6 cellular contexts compared by ENCODE assay signal in genomic region chr14:103521438-103521961, GRCh38. TPM values are rescaled to one million over a fixed set of nuclear protein-coding genes. Genes with fewer than 3 reads are reported as not detected.
A peak's percentile ranks its signal among the peaks of the same experiment; 100 is the strongest.
DNase-seq lines count a peak whose midpoint lies in the region; ATAC-seq, FAIRE-seq and TF ChIP-seq lines count a peak whose summit lies in the region.

No MANE protein-coding gene starts in this region.

- POLR2A ChIA-PET in A673 (lab: Charles Lee; ENCODE audit: low non-redundant PET): no interaction called here

- H3K79me2 ChIP-seq in KMS-11 (ENCODE audit: insufficient read depth, low read depth): no peaks in the 10 kb centered on the region

- no peaks in the 10 kb centered on the region for H3K9me3 ChIP-seq in A673 (ENCODE audit: low read depth, low read length, poor library complexity, severe bottlenecking)
- H3K9me3 ChIP-seq in tibial artery: no peaks in the 10 kb centered on the region

- H3K4me2 ChIP-seq in KMS-11: peak overlapping the region; percentile 68; the same call in 1 of the 2 replicates

- no peak overlapping the region; the same call in 1 of the 2 replicates for H3K9ac ChIP-seq in KMS-11

- H3K27ac ChIP-seq in A673 (ENCODE audit: low read depth, low read length, poor library complexity, severe bottlenecking) (peak overlapping the region; percentile 70), KMS-11 (no peak overlapping the region), tibial artery (peak overlapping the region; percentile 84 to 90)

- peak overlapping the region; percentile 47; the same call in 1 of the 2 replicates for H2AFZ ChIP-seq in KMS-11 (ENCODE audit: low read depth)

- no peak for TF ChIP-seq POLR2A in GM12891 (IDR thresholded peaks at IDR 0.05; ENCODE audit: low read depth, low read length)

- DNase-seq in A673 (ENCODE audit: low spot score) (peak; percentile 51), left ventricle myocardium superior (no peak), tibial artery (no peak), GM12891 (ENCODE audit: insufficient read length, low spot score) (no peak)

- H3K27me3 ChIP-seq in A673 (replicated peaks; ENCODE audit: insufficient read depth, low read depth, low read length, poor library complexity) (no peaks in the 10 kb centered on the region), KMS-11 (ENCODE audit: insufficient read depth, low read depth) (no peaks in the 10 kb centered on the region), tibial artery (no peaks in the 10 kb centered on the region)

- CTCF ChIA-PET in A673 (lab: Charles Lee): interaction anchor here (0.5 to 0.8 kb wide), 4 partner anchors 19 to 193 kb away, joined by 3 to 4 read pairs (median 4); partner anchors contain the start of gene BAG5

- intact Hi-C loops in A673 (cut with micrococcal nuclease; ENCODE audit: unreplicated experiment): no loop called here
- intact Hi-C loops in left ventricle myocardium superior (cut with micrococcal nuclease): no loop called here
- intact Hi-C loops in tibial artery (cut with DNase I; ENCODE audit: low total_unique reads): loop anchor here (2.0 kb wide), 1 partner anchor 19 kb away; no protein-coding TSS in a partner anchor

- peaks cover 15% of the 10 kb centered on the region for H3K36me3 ChIP-seq in A673 (ENCODE audit: insufficient read depth, low read length, poor library complexity, severe bottlenecking)
- H3K36me3 ChIP-seq in KMS-11 (ENCODE audit: insufficient read depth): no peaks in the 10 kb centered on the region
- peaks cover 4 to 7% (median 5%) of the 10 kb centered on the region in 3 donors for H3K36me3 ChIP-seq in tibial artery

- peak; percentile 59 for ATAC-seq in left ventricle myocardium superior
- ATAC-seq in GM18907 (IDR thresholded peaks at IDR 0.05; ENCODE audit: unreplicated experiment): no peak

- H3K4me1 ChIP-seq in A673 (ENCODE audit: insufficient read depth, low read length, poor library complexity, severe bottlenecking): peaks cover 18% of the 10 kb centered on the region
- H3K4me1 ChIP-seq in KMS-11 (ENCODE audit: low read depth, poor library complexity, severe bottlenecking): peaks cover 8% of the 10 kb centered on the region
- H3K4me1 ChIP-seq in tibial artery: peaks cover 0 to 57% (median 47%) of the 10 kb centered on the region in 4 donors

- H3K4me3 ChIP-seq in A673 (ENCODE audit: low read depth, low read length, poor library complexity, severe bottlenecking): peak overlapping the region; percentile 83
- H3K4me3 ChIP-seq in KMS-11 (IDR thresholded peaks at IDR 0.05; ENCODE audit: insufficient read depth, low read depth, low read length): no peak overlapping the region
- H3K4me3 ChIP-seq in tibial artery: peak overlapping the region; percentile 65 to 85

- no TSS peak for BruUV-seq in A673 (replicated peaks; lab: Mats Ljungman, UMichigan)

- FAIRE-seq in GM12891 (lab: Jason Lieb, UNC): no peak

- no peaks in the 10 kb centered on the region for H4K20me1 ChIP-seq in KMS-11 (ENCODE audit: insufficient read depth)

- TF ChIP-seq CTCF in A673 (conservative IDR thresholded peaks at IDR 0.05; ENCODE audit: low read depth, low read length): no peak
- TF ChIP-seq CTCF in KMS-11 (conservative IDR thresholded peaks at IDR 0.05; ENCODE audit: low read depth, low read length): no peak
- TF ChIP-seq CTCF in tibial artery (IDR thresholded peaks at IDR 0.05): no peak

TF ChIP-seq in GM12891, 5 proteins besides CTCF, POLR2A, EP300 and RAD21:
- TF ChIP-seq SPI1 (IDR thresholded peaks at IDR 0.05; ENCODE audit: low read depth, low read length) (no peak), POU2F2 (IDR thresholded peaks at IDR 0.05; ENCODE audit: low read depth, low read length) (no peak), PAX5 (IDR thresholded peaks at IDR 0.05; ENCODE audit: insufficient read depth, low read length, severe bottlenecking) (no peak), TAF1 (IDR thresholded peaks at IDR 0.05; ENCODE audit: low read depth, low read length) (no peak), POLR2AphosphoS5 (IDR thresholded peaks at IDR 0.05; ENCODE audit: low read depth, low read length) (no peak)

RNA-seq across cellular contexts. Expression of gene CKB, which starts 1.1 kb away (rescaled TPM):
- total RNA-seq in A673 (2021) (118 and 183 TPM in 2 replicates), left ventricle myocardium superior (533 TPM)
- polyA plus RNA-seq in GM12891 (2012; ENCODE audit: low read depth, missing spikeins): 44.2 TPM

RNA-seq across cellular contexts. Expression of gene TRMT61A, which starts 7.5 kb away (rescaled TPM):
- 19.3 and 23.6 TPM in 2 replicates for total RNA-seq in A673 (2021)
- total RNA-seq in left ventricle myocardium superior: 5.5 TPM
- polyA plus RNA-seq in GM12891 (2012; ENCODE audit: low read depth, missing spikeins): 5.1 TPM

RNA-seq across cellular contexts. Expression of gene BAG5, which starts 41.0 kb away (rescaled TPM):
- total RNA-seq in A673 (2021) (35.4 and 39.8 TPM in 2 replicates), left ventricle myocardium superior (16.4 TPM)
- polyA plus RNA-seq in GM12891 (2012; ENCODE audit: low read depth, missing spikeins): 9.3 TPM

RNA-seq across cellular contexts. Expression of gene COA8, which starts 41.3 kb away (rescaled TPM):
- total RNA-seq in A673 (2021): 48.6 and 51.0 TPM in 2 replicates
- total RNA-seq in left ventricle myocardium superior: 56.2 TPM
- 50.7 TPM for polyA plus RNA-seq in GM12891 (2012; ENCODE audit: low read depth, missing spikeins)
